8 cellular contexts compared by ENCODE assay signal in the genomic region with DNA sequence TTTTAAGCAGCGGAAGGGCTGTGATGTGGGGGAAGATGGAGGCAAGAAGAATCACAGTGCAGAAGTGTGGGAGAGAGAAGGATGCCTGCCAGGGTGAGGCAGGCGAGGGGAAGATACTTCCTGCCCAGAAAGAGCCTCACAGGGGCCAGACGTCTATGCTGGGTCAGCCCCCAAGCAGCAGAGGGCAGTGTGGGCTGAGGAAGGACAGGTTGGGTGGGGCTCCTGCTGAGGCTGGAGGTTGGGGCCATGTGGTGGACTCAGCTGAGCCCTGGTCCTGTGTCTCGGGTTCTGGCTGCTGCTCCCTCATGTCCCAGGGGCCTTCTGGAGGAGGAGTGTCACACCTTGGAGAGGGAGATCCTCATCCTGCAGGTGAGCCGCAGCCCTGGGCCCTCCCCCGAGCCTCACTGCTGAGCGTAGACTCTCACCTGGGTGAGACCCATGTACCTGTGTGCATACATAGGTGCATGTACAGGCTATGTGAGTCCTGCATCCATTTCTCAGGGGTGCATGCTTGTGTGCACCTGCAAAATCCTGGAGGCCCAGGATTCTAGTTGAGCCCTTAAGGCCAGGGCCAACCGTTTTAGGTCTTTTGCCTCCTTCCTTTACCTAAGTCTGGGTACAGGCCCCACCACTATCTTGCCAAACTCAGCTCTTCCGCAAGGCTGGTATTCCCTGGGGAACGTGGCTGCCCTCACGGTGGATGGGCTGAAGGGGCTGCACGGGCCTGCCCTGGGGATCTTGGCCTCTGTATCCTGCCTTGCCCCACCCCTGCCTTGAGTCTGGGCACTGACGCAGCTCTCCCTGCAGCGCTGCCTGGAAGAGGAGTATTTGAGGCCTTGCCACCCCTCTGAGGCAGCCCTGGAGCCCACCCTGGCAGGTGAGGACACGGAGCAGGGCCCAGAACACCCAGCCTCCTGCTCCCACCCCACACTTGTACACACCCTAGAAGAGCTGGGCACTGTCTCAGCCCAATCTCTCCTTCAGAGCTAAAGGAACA. TPM values are rescaled to one million over a fixed set of nuclear protein-coding genes. Genes with fewer than 3 reads are reported as not detected.
DNase-seq lines count a peak whose midpoint lies in the region; TF ChIP-seq lines count a peak whose summit lies in the region.

No MANE protein-coding gene starts in this region.

- H3K4me1 ChIP-seq in breast epithelium: peaks cover 0 to 5% of the 10 kb centered on the region in 2 donors
- peaks cover 5 to 23% (median 17%) of the 10 kb centered on the region in 4 donors for H3K4me1 ChIP-seq in transverse colon

- no peaks in the 10 kb centered on the region for H3K9me3 Mint-ChIP-seq in MCF 10A (ENCODE audit: unreplicated experiment)

- in situ Hi-C loops in brain microvascular endothelial cell (cut with HindIII; ENCODE audit: low pct_ligation_motif_present, low sequenced_read_pairs): no loop called here
- in situ Hi-C loops in transverse colon (cut with MboI; ENCODE audit: low pct_ligation_motif_present in 1 of 4, low pct_unique_long_range_greater_than_20kb in 1 of 4, low sequenced_read_pairs in 3 of 4): loop anchor here in 1 of 4 donors (10.0 kb wide), 1 partner anchor 50 kb away; no protein-coding TSS in a partner anchor

- TF ChIP-seq POLR2A in breast epithelium (IDR thresholded peaks at IDR 0.05) (no peak), transverse colon (IDR thresholded peaks at IDR 0.05) (no peak)

- H3K27ac ChIP-seq in breast epithelium (no peak overlapping the region), brain microvascular endothelial cell (no peak overlapping the region), transverse colon (peak overlapping the region in 1 of 4 donors; percentile 33)

- intact Hi-C loops in MCF 10A (cut with micrococcal nuclease): no loop called here
- intact Hi-C loops in breast epithelium (cut with DNase I; ENCODE audit: low total_unique reads): no loop called here
- intact Hi-C loops in transverse colon (cut with DNase I; ENCODE audit: low total_unique reads): no loop called here

- H3K9me3 ChIP-seq in breast epithelium (no peaks in the 10 kb centered on the region), transverse colon (no peaks in the 10 kb centered on the region)

- TF ChIP-seq CTCF in MCF 10A (IDR thresholded peaks at IDR 0.05; ENCODE audit: unreplicated experiment): peak; percentile 24
- TF ChIP-seq CTCF in breast epithelium (IDR thresholded peaks at IDR 0.05): no peak
- peak; percentile 57 for TF ChIP-seq CTCF in brain microvascular endothelial cell (IDR thresholded peaks at IDR 0.05; ENCODE audit: low read depth, low read length, missing control alignments)
- TF ChIP-seq CTCF in transverse colon (IDR thresholded peaks at IDR 0.05): peak in 4 of 5 experiments; percentile 13 to 40 (median 32)

- no peak overlapping the region for H3K4me3 Mint-ChIP-seq in MCF 10A (ENCODE audit: unreplicated experiment)

- 71 to 76% methylated on average over 4 to 15 of the region's 15 CpGs for WGBS in transverse colon (ENCODE audit: low coverage in 1 of 2), 2 donors

- no peaks in the 10 kb centered on the region for H3K4me1 Mint-ChIP-seq in MCF 10A (ENCODE audit: insufficient read depth, unreplicated experiment)

- no peak overlapping the region for H3K27ac Mint-ChIP-seq in MCF 10A (ENCODE audit: low read depth, unreplicated experiment)

- H3K27me3 Mint-ChIP-seq in MCF 10A (ENCODE audit: insufficient read depth, unreplicated experiment): no peaks in the 10 kb centered on the region

- CTCF ChIA-PET in MCF 10A (lab: Yijun Ruan, JAX): interaction anchor here (0.6 to 5.0 kb wide), 4 partner anchors 10 to 53 kb away, joined by 3 to 36 read pairs (median 10); no protein-coding TSS in a partner anchor

- no TSS peak for BruUV-seq in MCF 10A (replicated peaks; lab: Mats Ljungman, UMichigan)

- H3K27me3 ChIP-seq in breast epithelium: no peaks in the 10 kb centered on the region
- no peaks in the 10 kb centered on the region for H3K27me3 ChIP-seq in brain microvascular endothelial cell (replicated peaks)
- H3K27me3 ChIP-seq in transverse colon: no peaks in the 10 kb centered on the region

- DNase-seq in MCF 10A (ENCODE audit: unreplicated experiment): peak; percentile 39
- no peak for DNase-seq in breast epithelium (ENCODE audit: low spot score in 2 of 2)
- peak; percentile 71 for DNase-seq in NCI-H226
- no peak for DNase-seq in brain microvascular endothelial cell
- DNase-seq in transverse colon: peak; percentile 37
- no peak for DNase-seq in NCI-H1048 (lab: John Stamatoyannopoulos, UW)
- no peak for DNase-seq in activated CD4-positive, alpha-beta T cell treated with anti-CD3 and anti-CD28 coated beads for 1 hour
- no peak for DNase-seq in NCI-H128 (lab: John Stamatoyannopoulos, UW; ENCODE audit: unreplicated experiment)

- POLR2A ChIA-PET in MCF 10A (lab: Yijun Ruan, JAX): interaction anchor here (0.5 kb wide), 1 partner anchor 496 kb away, joined by 3 read pairs; no protein-coding TSS in a partner anchor

- H3K4me3 ChIP-seq in breast epithelium (no peak overlapping the region), brain microvascular endothelial cell (ENCODE audit: low read depth, low read length) (no peak overlapping the region), transverse colon (no peak overlapping the region)

- TF ChIP-seq EP300 in transverse colon (IDR thresholded peaks at IDR 0.05; ENCODE audit: low read depth): no peak

- H3K36me3 Mint-ChIP-seq in MCF 10A (ENCODE audit: insufficient read depth, unreplicated experiment): peaks cover 25% of the 10 kb centered on the region

- H3K36me3 ChIP-seq in breast epithelium (no peaks in the 10 kb centered on the region), brain microvascular endothelial cell (replicated peaks) (no peaks in the 10 kb centered on the region), transverse colon (no peaks in the 10 kb centered on the region)

RNA-seq across cellular contexts. Expression of gene CCDC24, which starts 3.7 kb away (rescaled TPM):
- total RNA-seq in MCF 10A (2022) (3.6 and 4.8 TPM in 2 replicates), breast epithelium (10 to 100 TPM in 2 of 3 donors, 1 to 10 TPM in 1; 5.4 to 12.5 (median 12.3) TPM), transverse colon (10 to 100 TPM; 13.8 to 22.0 (median 17.6) TPM)

RNA-seq across cellular contexts. Expression of gene B4GALT2, which starts 16.1 kb away (rescaled TPM):
- total RNA-seq in MCF 10A (2022): 56.3 and 68.4 TPM in 2 replicates
- total RNA-seq in breast epithelium: 10 to 100 TPM; 19.8 to 49.9 (median 37.0) TPM
- 10 to 100 TPM; 16.5 to 19.5 (median 18.6) TPM for total RNA-seq in transverse colon

RNA-seq across cellular contexts. Expression of gene ATP6V0B, which starts 20.3 kb away (rescaled TPM):
- total RNA-seq in MCF 10A (2022) (120 and 141 TPM in 2 replicates), breast epithelium (100 to 1,000 TPM; 131 to 156 (median 155) TPM), transverse colon (100 to 1,000 TPM in 2 of 4 donors, 10 to 100 TPM in 2; 29.2 to 203 (median 97.9) TPM)

RNA-seq across cellular contexts. Expression of gene DPH2, which starts 25.3 kb away (rescaled TPM):
- total RNA-seq in MCF 10A (2022) (27.9 and 38.9 TPM in 2 replicates), breast epithelium (10 to 100 TPM; 16.2 to 22.0 (median 18.3) TPM), transverse colon (10 to 100 TPM; 13.1 to 29.4 (median 17.1) TPM)

RNA-seq across cellular contexts. Expression of gene SLC6A9, which starts 36.2 kb away (rescaled TPM):
- total RNA-seq in MCF 10A (2022) (62.2 and 64.9 TPM in 2 replicates), breast epithelium (1 to 10 TPM in 2 of 3 donors, under 1 TPM in 1; 0.32 to 5.1 (median 3.9) TPM), transverse colon (10 to 100 TPM; 22.4 to 31.8 (median 29.5) TPM)

Comparison
In these comparisons a context has a peak if more than half of its experiments do, and no peak if none do; other contexts are left out.
1. DNase-seq: peak in MCF 10A (single experiment), NCI-H226 (single experiment) and transverse colon (single experiment); none in breast epithelium (0 of 2), brain microvascular endothelial cell (single experiment), NCI-H1048 (single experiment), activated CD4-positive, alpha-beta T cell treated with anti-CD3 and anti-CD28 coated beads for 1 hour (single experiment) and NCI-H128 (single experiment).
2. CTCF ChIP-seq: peak in MCF 10A (single experiment), brain microvascular endothelial cell (single experiment) and transverse colon (4 of 5); none in breast epithelium (0 of 3).